Comparison of ENCODE assay signal across 14 cellular contexts in the genomic region with DNA sequence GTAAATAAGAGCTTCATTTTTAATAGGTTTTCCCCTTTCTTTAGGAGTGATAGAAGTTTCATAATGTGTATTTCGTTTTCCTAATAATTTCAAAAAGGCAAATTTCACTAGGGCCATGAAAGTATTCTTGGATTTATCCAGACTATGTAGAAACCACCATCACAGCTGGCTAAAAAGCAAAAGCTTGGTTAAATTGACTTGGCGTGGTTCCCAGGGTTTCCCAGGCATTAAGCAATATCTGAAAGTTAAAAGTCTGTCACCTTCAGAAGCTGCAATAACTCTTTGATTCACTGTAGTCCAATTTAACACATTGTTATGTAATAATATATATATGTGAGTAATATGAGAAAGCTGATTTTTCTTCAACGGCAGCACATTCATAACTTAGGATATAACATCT. TPM values are rescaled to one million over a fixed set of nuclear protein-coding genes. Genes with fewer than 3 reads are reported as not detected.
DNase-seq lines count a peak whose midpoint lies in the region; ATAC-seq, FAIRE-seq and TF ChIP-seq lines count a peak whose summit lies in the region.
"Had no signal": no experiment of that assay in that cellular context is flagged by ENCODE, and none has a peak within 500 bp of the region (broad histone marks: within the 10 kb centered on the region; RNA-seq: fewer than 3 reads in every experiment).

No MANE protein-coding gene starts in this region.

- no peaks in the 10 kb centered on the region for H3K4me1 ChIP-seq in colonic mucosa

- FAIRE-seq in H54 (lab: Jason Lieb, UNC) = no peak

- H3K27me3 ChIP-seq in colonic mucosa = no peaks in the 10 kb centered on the region

- no peaks in the 10 kb centered on the region for H3K9me3 ChIP-seq in colonic mucosa

- TF ChIP-seq POLR2A in H54 (IDR thresholded peaks at IDR 0.05; ENCODE audit: low read depth, low read length) = no peak

- no peak overlapping the region for H3K9ac ChIP-seq in colonic mucosa (ENCODE audit: low read depth in 2 of 2, low read length in 2 of 2)

- no peaks in the 10 kb centered on the region for H3K36me3 ChIP-seq in colonic mucosa

- no peak overlapping the region for H3K27ac ChIP-seq in colonic mucosa
- H3K27ac ChIP-seq: skin epidermis had no signal

- peak; percentile 18 for DNase-seq in GM03348 (ENCODE audit: low spot score)
- peak; percentile 9 to 49 for DNase-seq in NCI-H446 (lab: John Stamatoyannopoulos, UW)
- DNase-seq in colonic mucosa = peak; percentile 29
- peak; percentile 53 for DNase-seq in midbrain (lab: John Stamatoyannopoulos, UW)
- DNase-seq in NCI-H146 (lab: John Stamatoyannopoulos, UW) = no peak
- DNase-seq in H54 (ENCODE audit: insufficient read length, low spot score) = no peak
- DNase-seq: Karpas-422, kidney glomerular epithelial cell, natural killer cell, NCI-H2171 had no signal

- no peak for ATAC-seq in GM21529 (IDR thresholded peaks at IDR 0.05; ENCODE audit: unreplicated experiment)
- ATAC-seq: activated naive CD4-positive, alpha-beta T cell treated with anti-CD3 and anti-CD28 coated beads, Interleukin-2, amount 50 U/mL, for 72 hours; natural killer cell; Panc1 had no signal

- no peak for TF ChIP-seq CTCF in colonic mucosa (IDR thresholded peaks at IDR 0.05)

- no peak overlapping the region for H3K4me3 ChIP-seq in colonic mucosa
- H3K4me3 ChIP-seq: skin epidermis had no signal

- intact Hi-C loops in colonic mucosa (cut with DNase I) = no loop called here

RNA-seq across cellular contexts. Expression of gene NDNF, which starts 38.3 kb away (rescaled TPM):
- 10 to 100 TPM in 1 of 2 donors, 1 to 10 TPM in 1; 8.9 to 30.4 TPM for total RNA-seq in colonic mucosa
- total RNA-seq: natural killer cell had no signal

Comparison
In these comparisons a context has a peak if more than half of its experiments do, and no peak if none do; other contexts are left out.
1. DNase-seq: peak in GM03348 (single experiment), NCI-H446 (2 of 2), colonic mucosa (single experiment) and midbrain (single experiment); none in NCI-H146 (single experiment) and H54 (single experiment).